Comparison of ENCODE assay signal across 8 cellular contexts in genomic region chr10:93437946-93438795, GRCh38. TPM values are rescaled to one million over a fixed set of nuclear protein-coding genes. Genes with fewer than 3 reads are reported as not detected.
DNase-seq lines count a peak whose midpoint lies in the region; ATAC-seq and TF ChIP-seq lines count a peak whose summit lies in the region.

No MANE protein-coding gene starts in this region.

- H3K27ac ChIP-seq in GM23248 = peak overlapping the region; percentile 100
- peak overlapping the region; percentile 81 to 91 (median 88) for H3K27ac ChIP-seq in body of pancreas
- H3K27ac ChIP-seq in skin epidermis = peak overlapping the region; percentile 45 to 99 (median 94)

- peak; percentile 74 for DNase-seq in GM23248
- peak in 2 of 4 donors; percentile 14 to 48 for DNase-seq in body of pancreas
- peak; percentile 30 for DNase-seq in iPS-NIHi7 (ENCODE audit: extremely low spot score)
- no peak for DNase-seq in stimulated activated CD4-positive, alpha-beta T cell treated with anti-CD3 and anti-CD28 coated beads, Interleukin-4, amount 100 ng/mL, for 4 hours

- peaks cover 87% of the 10 kb centered on the region for H3F3A ChIP-seq in GM23248 (ENCODE audit: insufficient read depth)

- H3K36me3 ChIP-seq in GM23248 (ENCODE audit: low read depth) (peaks cover 14% of the 10 kb centered on the region; the same call in 1 of the 2 replicates), body of pancreas (replicated peaks in 1 of 2; ENCODE audit: insufficient read depth in 1 of 2, low read depth in 2 of 2) (no peaks in the 10 kb centered on the region)

- TF ChIP-seq CTCF in body of pancreas (IDR thresholded peaks at IDR 0.05) = no peak

- peaks cover 77% of the 10 kb centered on the region for H3K79me2 ChIP-seq in GM23248 (ENCODE audit: insufficient read depth)

- no peaks in the 10 kb centered on the region for H3K9me3 ChIP-seq in GM23248 (ENCODE audit: low read depth)
- H3K9me3 ChIP-seq in body of pancreas = no peaks in the 10 kb centered on the region

- H3K4me1 ChIP-seq in GM23248 (ENCODE audit: insufficient read depth) (peaks cover 72% of the 10 kb centered on the region), body of pancreas (peaks cover 47% of the 10 kb centered on the region)

- peak overlapping the region; percentile 53 for H3K4me3 ChIP-seq in GM23248
- no peak overlapping the region for H3K4me3 ChIP-seq in body of pancreas
- H3K4me3 ChIP-seq in skin epidermis = no peak overlapping the region

- ATAC-seq in body of pancreas (peak; percentile 2), GM19328 (IDR thresholded peaks at IDR 0.05; ENCODE audit: unreplicated experiment) (no peak), HG03460 (IDR thresholded peaks at IDR 0.05; ENCODE audit: unreplicated experiment) (no peak), GM21526 (IDR thresholded peaks at IDR 0.05; ENCODE audit: low FRiP score, unreplicated experiment) (no peak)

- 71 to 73% methylated on average over 25 of the region's 25 CpGs for WGBS in GM23248 (ENCODE audit: low coverage in 1 of 2, low lambda C conversion rate in 2 of 2, missing lambda C conversion rate in 2 of 2), 2 experiments
- WGBS in body of pancreas, 2 donors = 46 to 63% methylated on average over 25 of the region's 25 CpGs

- peak overlapping the region; percentile 92 for H3K9ac ChIP-seq in GM23248

- H3K9me2 ChIP-seq in GM23248 (ENCODE audit: insufficient read depth) = no peaks in the 10 kb centered on the region

- H3K27me3 ChIP-seq in GM23248 (replicated peaks; ENCODE audit: insufficient read depth) (no peaks in the 10 kb centered on the region), body of pancreas (no peaks in the 10 kb centered on the region)

- in situ Hi-C loops in GM23248 (cut with MboI) = no loop called here

- no peak for TF ChIP-seq POLR2A in body of pancreas (IDR thresholded peaks at IDR 0.05)

- no peaks in the 10 kb centered on the region for H4K20me1 ChIP-seq in GM23248 (ENCODE audit: insufficient read depth)

- H2AFZ ChIP-seq in GM23248 = no peak overlapping the region

- peak overlapping the region; percentile 86 for H3K4me2 ChIP-seq in GM23248 (ENCODE audit: unreplicated experiment)

- intact Hi-C loops in body of pancreas (cut with DNase I) = no loop called here

RNA-seq across cellular contexts. Expression of gene MYOF, which starts 44.0 kb away (rescaled TPM):
- 256 and 261 TPM in 2 replicates for total RNA-seq in GM23248 (2014; rRNA removed; shearing (Covaris generic))
- 93.0 and 101 TPM in 2 replicates for polyA plus RNA-seq in GM23248 (2016; fragmentation: Nextera tagmentation; extraction: Ambion mirVana)
- 10 to 100 TPM; 21.1 to 25.7 TPM for total RNA-seq in body of pancreas

RNA-seq across cellular contexts. Expression of gene CEP55, which starts 58.2 kb away (rescaled TPM):
- 21.5 and 32.4 TPM in 2 replicates for total RNA-seq in GM23248 (2014; rRNA removed; shearing (Covaris generic))
- polyA plus RNA-seq in GM23248 (2016; fragmentation: Nextera tagmentation; extraction: Ambion mirVana) = 14.9 and 16.8 TPM in 2 replicates
- total RNA-seq in body of pancreas = not detected

Comparison
In these comparisons a context has a peak if more than half of its experiments do, and no peak if none do; other contexts are left out.
1. DNase-seq: peak in GM23248 (single experiment) and iPS-NIHi7 (single experiment); none in stimulated activated CD4-positive, alpha-beta T cell treated with anti-CD3 and anti-CD28 coated beads, Interleukin-4, amount 100 ng/mL, for 4 hours (0 of 2).
2. RNA of gene CEP55, which starts 58.2 kb away (total RNA-seq): 21.5 to 32.4 TPM in GM23248; not detected in body of pancreas; every median in the first group is over 10 times any median in the second.
3. Peak in every context shown above with its lines, with median percentiles within 50 percentile points of each other: H3K27ac ChIP-seq.